Comparison of ENCODE assay signal across 8 cellular contexts in genomic region chr7:148962823-148963582, GRCh38.
DNase-seq lines count a peak whose midpoint lies in the region; ATAC-seq and TF ChIP-seq lines count a peak whose summit lies in the region.

No MANE protein-coding gene starts in this region.

- TF ChIP-seq POLR2A in body of pancreas (IDR thresholded peaks at IDR 0.05): no peak

- 1% methylated on average over 5 of the region's 5 CpGs for WGBS in body of pancreas, 2 donors

- H3K4me1 Mint-ChIP-seq in HFFc6 (ENCODE audit: low read depth) (peaks cover 35% of the 10 kb centered on the region), T-helper 17 cell (peaks cover 18% of the 10 kb centered on the region)

- peak; percentile 74 for DNase-seq in GM12865 (ENCODE audit: low read depth)
- peak; percentile 60 for DNase-seq in HFFc6
- DNase-seq in NCI-H1105 (lab: John Stamatoyannopoulos, UW): peak; percentile 53
- DNase-seq in T-helper 17 cell: peak in 2 of 3 donors; percentile 38 to 39
- DNase-seq in body of pancreas: peak; percentile 70 to 74 (median 71)
- peak; percentile 73 for DNase-seq in sciatic nerve (ENCODE audit: low spot score)
- no peak for DNase-seq in HuH-7.5 (ENCODE audit: low spot score)

- no peaks in the 10 kb centered on the region for H3K36me3 Mint-ChIP-seq in HFFc6 (ENCODE audit: low read depth)
- H3K36me3 Mint-ChIP-seq in T-helper 17 cell (ENCODE audit: low read depth): no peaks in the 10 kb centered on the region

- H3K27me3 ChIP-seq in body of pancreas: no peaks in the 10 kb centered on the region

- peak; percentile 65 for ATAC-seq in T-helper 17 cell
- peak; percentile 76 for ATAC-seq in body of pancreas
- ATAC-seq in sciatic nerve: peak; percentile 88

- no peaks in the 10 kb centered on the region for H3K36me3 ChIP-seq in body of pancreas (replicated peaks in 1 of 2; ENCODE audit: insufficient read depth in 1 of 2, low read depth in 2 of 2)

- intact Hi-C loops in body of pancreas (cut with DNase I): loop anchor here (5.0 kb wide), 1 partner anchor 386 kb away; no protein-coding TSS in a partner anchor
- intact Hi-C loops in sciatic nerve (cut with DNase I): loop anchor here (5.0 to 10.0 kb wide), 3 partner anchors 78 to 458 kb away; partner anchors contain the start of gene EZH2

- TF ChIP-seq CTCF in GM12865 (IDR thresholded peaks at IDR 0.05; ENCODE audit: insufficient read depth, low read depth, low read length, missing control alignments) (peak; percentile 75), HFFc6 (IDR thresholded peaks at IDR 0.05) (peak; percentile 80), body of pancreas (IDR thresholded peaks at IDR 0.05) (peak; percentile 7 to 93 (median 58))

- H3K4me3 Mint-ChIP-seq in HFFc6 (peak overlapping the region; percentile 94), T-helper 17 cell (peak overlapping the region; percentile 84)

- H3K27me3 Mint-ChIP-seq in HFFc6 (ENCODE audit: insufficient read depth) (peaks cover 18% of the 10 kb centered on the region), T-helper 17 cell (no peaks in the 10 kb centered on the region)

- H3K9me3 Mint-ChIP-seq in HFFc6: no peaks in the 10 kb centered on the region

- H3K4me3 ChIP-seq in GM12865 (ENCODE audit: low read depth, low read length) (peak overlapping the region; percentile 53), body of pancreas (peak overlapping the region; percentile 11 to 46), iPS-11a (ENCODE audit: low read depth, low read length) (peak overlapping the region; percentile 43)

- peak overlapping the region; percentile 49 to 80 (median 60) for H3K27ac ChIP-seq in body of pancreas

- H3K9me3 ChIP-seq in T-helper 17 cell (ENCODE audit: control insufficient read depth, low read length, poor library complexity, severe bottlenecking) (no peaks in the 10 kb centered on the region), body of pancreas (no peaks in the 10 kb centered on the region)

- peaks cover 24% of the 10 kb centered on the region for H3K4me1 ChIP-seq in body of pancreas

- H3K27ac Mint-ChIP-seq in HFFc6 (peak overlapping the region; percentile 51), T-helper 17 cell (peak overlapping the region; percentile 95)
